In the genomic region with DNA sequence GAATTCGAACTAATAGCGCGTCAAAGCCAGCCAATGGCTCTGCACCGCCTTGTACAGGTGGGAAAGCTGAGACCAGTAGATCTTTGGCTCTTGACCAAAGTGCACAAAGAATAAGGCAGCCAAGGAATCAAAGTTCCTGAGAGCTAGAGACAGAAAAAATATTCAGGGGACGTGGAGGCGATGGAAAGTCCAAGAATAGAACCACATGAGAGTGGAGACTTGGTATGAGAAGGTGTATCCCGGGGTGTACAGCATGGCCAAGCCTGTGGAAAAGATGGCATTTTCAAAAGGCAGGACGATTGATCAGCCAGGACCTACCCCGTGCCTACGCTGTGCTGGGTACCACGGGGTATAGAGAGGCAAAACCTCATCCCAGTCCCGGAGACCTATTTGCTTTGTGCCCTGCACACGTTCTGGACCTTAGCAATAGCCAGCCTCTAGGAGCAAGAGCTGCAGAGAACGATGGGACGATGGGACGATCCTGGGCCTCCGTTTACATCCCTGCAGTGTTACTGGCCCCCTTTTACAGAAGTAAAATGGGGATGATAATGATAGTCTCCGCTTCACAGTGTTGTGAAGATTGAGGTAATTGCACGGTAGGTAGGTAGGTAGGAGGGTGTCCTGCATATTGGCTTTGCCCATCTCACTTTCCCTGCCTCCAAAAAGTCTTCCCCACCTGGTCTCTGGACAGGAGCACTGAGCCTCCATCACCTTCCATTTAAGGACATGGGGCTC, we compare ENCODE assay signal across 8 cellular contexts. TPM values are rescaled to one million over a fixed set of nuclear protein-coding genes. Genes with fewer than 3 reads are reported as not detected.
DNase-seq lines count a peak whose midpoint lies in the region; ATAC-seq and TF ChIP-seq lines count a peak whose summit lies in the region.

No MANE protein-coding gene starts in this region.

- H3K9me3 ChIP-seq in HUES64 (ENCODE audit: insufficient read depth, low read depth, low read length) (no peaks in the 10 kb centered on the region), adipocyte (ENCODE audit: control insufficient read depth, low read length) (no peaks in the 10 kb centered on the region), iPS-18a (ENCODE audit: control insufficient read depth, low read depth, low read length) (no peaks in the 10 kb centered on the region)

- H3K27ac ChIP-seq in 22Rv1, result peak overlapping the region; percentile 66
- H3K27ac ChIP-seq in HUES64 (ENCODE audit: low read depth, low read length), result peak overlapping the region; percentile 7; the same call in 1 of the 2 replicates
- no peak overlapping the region for H3K27ac ChIP-seq in iPS-18a (ENCODE audit: low read length)

- TF ChIP-seq CTCF in 22Rv1 (IDR thresholded peaks at IDR 0.05), result no peak

- H3K27me3 ChIP-seq in HUES64 (ENCODE audit: insufficient read depth, low read length) (no peaks in the 10 kb centered on the region), adipocyte (replicated peaks; ENCODE audit: control insufficient read depth, insufficient read depth, low read length) (no peaks in the 10 kb centered on the region), iPS-18a (ENCODE audit: control insufficient read depth, insufficient read depth, low read length) (no peaks in the 10 kb centered on the region)

- H3K4me1 ChIP-seq in HUES64 (ENCODE audit: insufficient read depth, low read length) (no peaks in the 10 kb centered on the region), adipocyte (ENCODE audit: control insufficient read depth, insufficient read depth, low read length) (peaks cover 21% of the 10 kb centered on the region), iPS-18a (ENCODE audit: control insufficient read depth, low read depth, low read length) (no peaks in the 10 kb centered on the region)

- 24% methylated on average over 19 of the region's 19 CpGs for WGBS in HUES64

- peaks cover 17% of the 10 kb centered on the region for H3K36me3 ChIP-seq in HUES64 (ENCODE audit: insufficient read depth, low read length)
- peaks cover 12% of the 10 kb centered on the region for H3K36me3 ChIP-seq in adipocyte (ENCODE audit: control insufficient read depth, insufficient read depth, low read length, severe bottlenecking)
- peaks cover 10% of the 10 kb centered on the region for H3K36me3 ChIP-seq in iPS-18a (ENCODE audit: control insufficient read depth, low read depth, low read length)

- peak; percentile 15 for ATAC-seq in GM19328 (IDR thresholded peaks at IDR 0.05; ENCODE audit: unreplicated experiment)
- ATAC-seq in stimulated activated naive CD8-positive, alpha-beta T cell treated with anti-CD3 and anti-CD28 coated beads, Interleukin-15, Interleukin-2, amounts not matched to agents 100 U/mL and 50 U/mL, for 24 hours, result peak; percentile 3

- DNase-seq in adipocyte (ENCODE audit: low read depth) (no peak), NCI-H128 (lab: John Stamatoyannopoulos, UW; ENCODE audit: unreplicated experiment) (no peak), medulla oblongata (ENCODE audit: extremely low spot score) (no peak)
- DNase-seq in stimulated activated naive CD8-positive, alpha-beta T cell treated with anti-CD3 and anti-CD28 coated beads, Interleukin-15, Interleukin-2, amounts not matched to agents 100 U/mL and 50 U/mL, for 24 hours, result peak; percentile 22

- H3K9ac ChIP-seq in HUES64 (ENCODE audit: low read depth, low read length) (peak overlapping the region; percentile 81), adipocyte (ENCODE audit: low read length) (peak overlapping the region; percentile 90), iPS-18a (ENCODE audit: low read length) (peak overlapping the region; percentile 64)

- H3K4me3 ChIP-seq in HUES64 (ENCODE audit: low read length) (peak overlapping the region; percentile 87), adipocyte (ENCODE audit: low read length) (peak overlapping the region; percentile 84), iPS-18a (ENCODE audit: low read length) (peak overlapping the region; percentile 97)

RNA-seq across cellular contexts. Expression of a gene that starts 0.6 kb away (rescaled TPM):
- polyA plus RNA-seq in HUES64 (2013, experiment 1 of 2), result 15.5 TPM
- 17.1 TPM for polyA plus RNA-seq in HUES64 (2013, experiment 2 of 2)

RNA-seq across cellular contexts. Expression of a gene that starts 34.4 kb away (rescaled TPM):
- polyA plus RNA-seq in HUES64 (2013, experiment 1 of 2), result 31.8 TPM
- 23.7 TPM for polyA plus RNA-seq in HUES64 (2013, experiment 2 of 2)
